In genomic region chr3:122952509-122952908, GRCh38 we compare ENCODE assay signal across 11 cellular contexts.
DNase-seq lines count a peak whose midpoint lies in the region; ATAC-seq, FAIRE-seq and TF ChIP-seq lines count a peak whose summit lies in the region.
"Had no signal": no experiment of that assay in that cellular context is flagged by ENCODE, and none has a peak within 500 bp of the region (broad histone marks: within the 10 kb centered on the region; RNA-seq: fewer than 3 reads in every experiment).

No MANE protein-coding gene starts in this region.

- H3K9me3 Mint-ChIP-seq in Calu3 (ENCODE audit: low read depth, unreplicated experiment): no peaks in the 10 kb centered on the region
- H3K9me3 Mint-ChIP-seq: T-helper 1 cell treated with Interleukin-12 subunit alpha and Interleukin-12 subunit beta and Interleukin-4 antibody, amounts not matched to agents 30 μg/mL and 1 μg/mL, for 36 hours had no signal

- H3K27ac Mint-ChIP-seq in Calu3 (ENCODE audit: unreplicated experiment): peak overlapping the region; percentile 47
- H3K27ac Mint-ChIP-seq: T-helper 1 cell treated with Interleukin-12 subunit alpha and Interleukin-12 subunit beta and Interleukin-4 antibody, amounts not matched to agents 30 μg/mL and 1 μg/mL, for 36 hours had no signal

- BruUV-seq in Calu3 (replicated peaks; lab: Mats Ljungman, UMichigan): no TSS peak

- FAIRE-seq in RCC 7860 (lab: Jason Lieb, UNC): peak; percentile 48
- FAIRE-seq: colon, D721Med had no signal

- H3K27me3 Mint-ChIP-seq in Calu3 (ENCODE audit: unreplicated experiment): no peaks in the 10 kb centered on the region

- no peak overlapping the region for H3K4me3 Mint-ChIP-seq in Calu3 (ENCODE audit: low read depth, unreplicated experiment)
- H3K4me3 Mint-ChIP-seq: T-helper 1 cell treated with Interleukin-12 subunit alpha and Interleukin-12 subunit beta and Interleukin-4 antibody, amounts not matched to agents 30 μg/mL and 1 μg/mL, for 36 hours had no signal

- peaks cover 24% of the 10 kb centered on the region for H3K4me1 Mint-ChIP-seq in Calu3 (ENCODE audit: low read depth, unreplicated experiment)

- CTCF ChIA-PET in Calu3 (lab: Charles Lee): interaction anchor here (0.6 kb wide), 1 partner anchor 75 kb away, joined by 3 read pairs; the partner anchor contains the start of gene SEMA5B

- peak; percentile 78 for ATAC-seq in HG02642 (IDR thresholded peaks at IDR 0.05; ENCODE audit: poor library complexity, unreplicated experiment)

- TF ChIP-seq CTCF in Calu3 (IDR thresholded peaks at IDR 0.05; ENCODE audit: unreplicated experiment): no peak

- H3K36me3 Mint-ChIP-seq in Calu3 (ENCODE audit: insufficient read depth, unreplicated experiment): no peaks in the 10 kb centered on the region

- peak; percentile 43 for DNase-seq in Calu3
- peak; percentile 44 for DNase-seq in RCC 7860 (ENCODE audit: low spot score)
- peak; percentile 41 for DNase-seq in iPS-NIHi11 (ENCODE audit: low spot score)
- DNase-seq in activated CD4-positive, alpha-beta T cell treated with anti-CD3 and anti-CD28 coated beads for 48 hours: no peak
- no peak for DNase-seq in stimulated activated CD8-positive, alpha-beta memory T cell treated with anti-CD3 and anti-CD28 coated beads, Interleukin-4, amount 100 ng/mL, for 48 hours
- DNase-seq in dedifferentiated amniotic fluid mesenchymal stem cell (ENCODE audit: extremely low spot score): no peak
- no peak for DNase-seq in stimulated activated naive CD4-positive, alpha-beta T cell (lab: John Stamatoyannopoulos, UW)

- intact Hi-C loops in Calu3 (cut with micrococcal nuclease; ENCODE audit: unreplicated experiment): no loop called here

Comparison
In these comparisons a context has a peak if more than half of its experiments do, and no peak if none do; other contexts are left out.
1. DNase-seq: peak in Calu3 (single experiment), RCC 7860 (single experiment) and iPS-NIHi11 (single experiment); none in activated CD4-positive, alpha-beta T cell treated with anti-CD3 and anti-CD28 coated beads for 48 hours (single experiment), stimulated activated CD8-positive, alpha-beta memory T cell treated with anti-CD3 and anti-CD28 coated beads, Interleukin-4, amount 100 ng/mL, for 48 hours (single experiment), dedifferentiated amniotic fluid mesenchymal stem cell (single experiment) and stimulated activated naive CD4-positive, alpha-beta T cell (0 of 6).